Comparison of ENCODE assay signal across 9 cellular contexts in genomic region chr11:1693327-1694063, GRCh38. TPM values are rescaled to one million over a fixed set of nuclear protein-coding genes. Genes with fewer than 3 reads are reported as not detected.
A peak's percentile ranks its signal among the peaks of the same experiment; 100 is the strongest.
DNase-seq lines count a peak whose midpoint lies in the region; ATAC-seq, FAIRE-seq and TF ChIP-seq lines count a peak whose summit lies in the region.
"Had no signal": no experiment of that assay in that cellular context is flagged by ENCODE, and none has a peak within 500 bp of the region (broad histone marks: within the 10 kb centered on the region; RNA-seq: fewer than 3 reads in every experiment).

No MANE protein-coding gene starts in this region.

- no peak overlapping the region for H3K27ac ChIP-seq in skeletal muscle tissue (ENCODE audit: low read depth, low read length)

- intact Hi-C loops in activated B cell treated with CpG ODN at 0.5 μM for 24 hours (cut with micrococcal nuclease) = loop anchor here (1.0 to 5.0 kb wide), 2 partner anchors 41 to 459 kb away; no protein-coding TSS in a partner anchor

- POLR2A ChIA-PET in activated B cell treated with CpG ODN at 0.5 μM for 24 hours (lab: Charles Lee) = interaction anchor here (0.9 to 2.4 kb wide), 7 partner anchors 41 to 458 kb away, joined by 3 to 19 read pairs (median 7); partner anchors contain the start of gene IGF2

- peaks cover 5 to 9% (median 8%) of the 10 kb centered on the region in 3 donors for H3K4me1 ChIP-seq in skeletal muscle tissue (ENCODE audit: control insufficient read depth in 3 of 3, insufficient read depth in 3 of 3, low read length in 3 of 3)

- H3K9ac ChIP-seq in skeletal muscle tissue (ENCODE audit: low read depth in 1 of 3, low read length in 3 of 3) = peak overlapping the region in 2 of 3 donors; percentile 65 to 70

- H3K36me3 Mint-ChIP-seq in activated B cell treated with CpG ODN at 0.5 μM for 24 hours (ENCODE audit: low read depth) = no peaks in the 10 kb centered on the region

- peaks cover 5% of the 10 kb centered on the region for H3K4me1 Mint-ChIP-seq in activated B cell treated with CpG ODN at 0.5 μM for 24 hours

- H3K27me3 ChIP-seq in bronchial epithelial cell (ENCODE audit: control insufficient read depth, insufficient read depth, low read length) (no peaks in the 10 kb centered on the region), skeletal muscle tissue (ENCODE audit: control insufficient read depth in 3 of 3, insufficient read depth in 3 of 3, low read length in 3 of 3) (peaks cover 3 to 37% (median 6%) of the 10 kb centered on the region in 3 donors)

- H3K4me3 Mint-ChIP-seq in activated B cell treated with CpG ODN at 0.5 μM for 24 hours = peak overlapping the region; percentile 69

- ATAC-seq in activated B cell treated with CpG ODN at 0.5 μM for 24 hours (ENCODE audit: low read depth) = peak; percentile 59
- no peak for ATAC-seq in GM18511 (IDR thresholded peaks at IDR 0.05; ENCODE audit: unreplicated experiment)

- H3K27me3 Mint-ChIP-seq in activated B cell treated with CpG ODN at 0.5 μM for 24 hours = peaks cover 25% of the 10 kb centered on the region

- CTCF ChIA-PET in activated B cell treated with CpG ODN at 0.5 μM for 24 hours (lab: Charles Lee) = interaction anchor here (0.7 to 5.5 kb wide), 44 partner anchors 8 to 463 kb away, joined by 3 to 252 read pairs (median 5); partner anchors contain the start of genes CTSD, H19, IGF2 and SYT8

- no peak overlapping the region for H3K27ac Mint-ChIP-seq in activated B cell treated with CpG ODN at 0.5 μM for 24 hours

- FAIRE-seq in bronchial epithelial cell (lab: Jason Lieb, UNC) = no peak
- FAIRE-seq: A204.1 had no signal

- peak; percentile 89 for TF ChIP-seq CTCF in activated B cell treated with CpG ODN at 0.5 μM for 24 hours (IDR thresholded peaks at IDR 0.05)
- peak; percentile 98 for TF ChIP-seq CTCF in bronchial epithelial cell (IDR thresholded peaks at IDR 0.05; ENCODE audit: insufficient read depth, low read length, severe bottlenecking)

- no peaks in the 10 kb centered on the region for H3K9me3 Mint-ChIP-seq in activated B cell treated with CpG ODN at 0.5 μM for 24 hours

- peak; percentile 79 for DNase-seq in DMS 273 (lab: John Stamatoyannopoulos, UW; ENCODE audit: unreplicated experiment)
- DNase-seq in DMS 273 treated with DMSO at 0.1 percent for 48 hours (lab: John Stamatoyannopoulos, UW) = no peak
- DNase-seq in NCI-H146 treated with DMSO at 0.1 percent for 48 hours (lab: John Stamatoyannopoulos, UW; ENCODE audit: unreplicated experiment) = peak; percentile 9
- peak; percentile 79 for DNase-seq in activated B cell treated with CpG ODN at 0.5 μM for 24 hours
- DNase-seq in bronchial epithelial cell (ENCODE audit: low read depth) = peak; percentile 36
- DNase-seq in iPS-NIHi11 (ENCODE audit: low spot score) = peak; percentile 96

- peak overlapping the region; percentile 45 for H3K4me3 ChIP-seq in bronchial epithelial cell (ENCODE audit: low read depth, low read length)
- peak overlapping the region; percentile 38 to 67 (median 56) for H3K4me3 ChIP-seq in skeletal muscle tissue (ENCODE audit: low read length in 3 of 3)

- no peaks in the 10 kb centered on the region for H3K36me3 ChIP-seq in bronchial epithelial cell (ENCODE audit: control insufficient read depth, insufficient read depth, low read length)
- no peaks in the 10 kb centered on the region for H3K36me3 ChIP-seq in skeletal muscle tissue (ENCODE audit: control insufficient read depth in 3 of 3, insufficient read depth in 3 of 3, low read length in 3 of 3)

- no peaks in the 10 kb centered on the region for H3K9me3 ChIP-seq in skeletal muscle tissue (ENCODE audit: control insufficient read depth in 3 of 3, low read length in 3 of 3)

RNA-seq across cellular contexts. Expression of gene KRTAP5-6, which starts 3.5 kb away (rescaled TPM):
- not detected in 2 replicates for total RNA-seq in activated B cell treated with CpG ODN at 0.5 μM for 24 hours
- not detected in 2 replicates for total RNA-seq in bronchial epithelial cell
- not detected for total RNA-seq in skeletal muscle tissue

RNA-seq across cellular contexts. Expression of gene IFITM10, which starts 56.9 kb away (rescaled TPM):
- total RNA-seq in activated B cell treated with CpG ODN at 0.5 μM for 24 hours (not detected in 2 replicates), bronchial epithelial cell (1.3 and 2.4 TPM in 2 replicates), skeletal muscle tissue (not detected)
